1 cellular context compared by ENCODE assay signal in the genomic region with DNA sequence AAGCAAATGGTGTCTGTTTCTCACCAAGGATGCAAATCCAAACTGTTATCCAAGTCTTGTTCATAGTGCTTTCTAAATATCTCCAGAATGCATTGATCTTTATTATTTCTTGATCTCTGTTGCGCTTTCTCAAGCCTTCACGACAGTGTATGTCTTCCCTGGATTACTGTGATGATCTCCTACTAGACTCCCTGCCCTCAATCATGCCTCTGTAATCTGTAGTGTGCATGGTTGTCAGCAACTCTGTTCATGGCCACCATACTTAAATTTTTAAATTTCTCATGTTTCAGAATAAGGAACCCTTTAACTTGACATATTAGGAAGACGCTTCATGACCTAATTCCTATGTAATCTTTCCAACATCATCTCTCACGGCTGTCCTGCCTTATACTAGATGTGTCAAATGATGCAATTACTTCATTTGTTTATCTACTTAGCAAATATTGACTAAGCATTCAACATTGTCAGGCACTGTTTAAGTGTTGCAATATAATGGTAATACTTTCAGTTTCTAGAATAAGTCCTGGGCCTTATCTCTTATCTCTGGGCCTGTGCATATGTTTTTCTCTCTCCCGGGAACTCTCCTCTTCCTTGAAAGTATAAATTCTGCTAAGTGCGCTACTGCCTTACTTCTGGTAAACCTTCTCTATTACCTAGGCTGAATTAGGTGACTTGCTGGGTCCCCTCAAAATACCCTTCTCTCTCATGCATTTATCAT.
TF ChIP-seq lines count a peak whose summit lies in the region.

No MANE protein-coding gene starts in this region.

TF ChIP-seq in K562, 482 proteins besides CTCF, POLR2A, EP300 and RAD21 (continued from another document and continues in another):
- TF ChIP-seq ZNF507 (tag; conservative IDR thresholded peaks at IDR 0.05) = no peak
- TF ChIP-seq ZBTB9 (CRISPR knock-in tag; IDR thresholded peaks at IDR 0.05) = no peak; the same call in 1 of the 2 replicates
- TF ChIP-seq CBX3 (IDR thresholded peaks at IDR 0.05; ENCODE audit: borderline replicate concordance in 1 of 2, low read length in 2 of 2) = no peak
- TF ChIP-seq, protein P1, sequence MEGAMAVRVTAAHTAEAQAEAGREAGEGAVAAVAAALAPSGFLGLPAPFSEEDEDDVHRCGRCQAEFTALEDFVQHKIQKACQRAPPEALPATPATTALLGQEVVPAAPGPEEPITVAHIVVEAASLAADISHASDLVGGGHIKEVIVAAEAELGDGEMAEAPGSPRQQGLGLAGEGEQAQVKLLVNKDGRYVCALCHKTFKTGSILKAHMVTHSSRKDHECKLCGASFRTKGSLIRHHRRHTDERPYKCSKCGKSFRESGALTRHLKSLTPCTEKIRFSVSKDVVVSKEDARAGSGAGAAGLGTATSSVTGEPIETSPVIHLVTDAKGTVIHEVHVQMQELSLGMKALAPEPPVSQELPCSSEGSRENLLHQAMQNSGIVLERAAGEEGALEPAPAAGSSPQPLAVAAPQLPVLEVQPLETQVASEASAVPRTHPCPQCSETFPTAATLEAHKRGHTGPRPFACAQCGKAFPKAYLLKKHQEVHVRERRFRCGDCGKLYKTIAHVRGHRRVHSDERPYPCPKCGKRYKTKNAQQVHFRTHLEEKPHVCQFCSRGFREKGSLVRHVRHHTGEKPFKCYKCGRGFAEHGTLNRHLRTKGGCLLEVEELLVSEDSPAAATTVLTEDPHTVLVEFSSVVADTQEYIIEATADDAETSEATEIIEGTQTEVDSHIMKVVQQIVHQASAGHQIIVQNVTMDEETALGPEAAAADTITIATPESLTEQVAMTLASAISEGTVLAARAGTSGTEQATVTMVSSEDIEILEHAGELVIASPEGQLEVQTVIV (CRISPR knock-in tag; IDR thresholded peaks at IDR 0.05; ENCODE audit: borderline replicate concordance) = no peak
- TF ChIP-seq PRPF4 (IDR thresholded peaks at IDR 0.05; ENCODE audit: insufficient read depth, low read depth, low read length, poor library complexity, severe bottlenecking) = no peak
- TF ChIP-seq RBM17 (IDR thresholded peaks at IDR 0.05; ENCODE audit: borderline replicate concordance, low read depth, low read length) = no peak
- TF ChIP-seq HMGXB4 (CRISPR knock-in tag; IDR thresholded peaks at IDR 0.05) = no peak
- no peak for TF ChIP-seq CBX2 (IDR thresholded peaks at IDR 0.05; ENCODE audit: insufficient read depth, low read length, poor library complexity, severe bottlenecking)
- no peak for TF ChIP-seq MEF2A (IDR thresholded peaks at IDR 0.05; ENCODE audit: control insufficient read depth, low read depth, low read length)
- TF ChIP-seq TCF7L2 (IDR thresholded peaks at IDR 0.05; ENCODE audit: low read depth, low read length) = no peak
- TF ChIP-seq, protein P2, sequence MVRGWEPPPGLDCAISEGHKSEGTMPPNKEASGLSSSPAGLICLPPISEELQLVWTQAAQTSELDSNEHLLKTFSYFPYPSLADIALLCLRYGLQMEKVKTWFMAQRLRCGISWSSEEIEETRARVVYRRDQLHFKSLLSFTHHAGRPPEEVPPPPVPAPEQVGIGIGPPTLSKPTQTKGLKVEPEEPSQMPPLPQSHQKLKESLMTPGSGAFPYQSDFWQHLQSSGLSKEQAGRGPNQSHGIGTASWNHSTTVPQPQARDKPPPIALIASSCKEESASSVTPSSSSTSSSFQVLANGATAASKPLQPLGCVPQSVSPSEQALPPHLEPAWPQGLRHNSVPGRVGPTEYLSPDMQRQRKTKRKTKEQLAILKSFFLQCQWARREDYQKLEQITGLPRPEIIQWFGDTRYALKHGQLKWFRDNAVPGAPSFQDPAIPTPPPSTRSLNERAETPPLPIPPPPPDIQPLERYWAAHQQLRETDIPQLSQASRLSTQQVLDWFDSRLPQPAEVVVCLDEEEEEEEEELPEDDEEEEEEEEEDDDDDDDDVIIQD (CRISPR knock-in tag; IDR thresholded peaks at IDR 0.05) = no peak
- TF ChIP-seq BHLHE40 (IDR thresholded peaks at IDR 0.05; ENCODE audit: low read length) = 0 out of 2 replicates have a peak, but pooled peaks have one; percentile 29
- TF ChIP-seq PHB2 (IDR thresholded peaks at IDR 0.05; ENCODE audit: low read depth) = no peak
- no peak; the same call in 1 of the 2 replicates for TF ChIP-seq RHOXF2B (CRISPR knock-in tag; conservative IDR thresholded peaks at IDR 0.05)
- no peak for TF ChIP-seq HMG20A (CRISPR knock-in tag; conservative IDR thresholded peaks at IDR 0.05)
- TF ChIP-seq TRIM24 (IDR thresholded peaks at IDR 0.05) = peak; percentile 85 to 97; a peak in 3 of 4 replicates
- TF ChIP-seq PHB (CRISPR knock-in tag; IDR thresholded peaks at IDR 0.05) = no peak
- no peak for TF ChIP-seq ZNF408 (CRISPR knock-in tag; IDR thresholded peaks at IDR 0.05; ENCODE audit: low read depth)
- no peak for TF ChIP-seq ZZZ3 (IDR thresholded peaks at IDR 0.05)
- TF ChIP-seq TFAM (CRISPR knock-in tag; conservative IDR thresholded peaks at IDR 0.05) = no peak
- no peak for TF ChIP-seq THAP7 (CRISPR knock-in tag; IDR thresholded peaks at IDR 0.05)
- no peak for TF ChIP-seq PTTG1 (tag; IDR thresholded peaks at IDR 0.05; ENCODE audit: low read depth)
- TF ChIP-seq TARDBP (IDR thresholded peaks at IDR 0.05) = no peak
- no peak for TF ChIP-seq ZFP30 (CRISPR knock-in tag; IDR thresholded peaks at IDR 0.05; ENCODE audit: borderline replicate concordance)
- no peak for TF ChIP-seq ZNF253 (CRISPR knock-in tag; conservative IDR thresholded peaks at IDR 0.05)
- no peak for TF ChIP-seq ZNF586 (CRISPR knock-in tag; conservative IDR thresholded peaks at IDR 0.05)
- no peak for TF ChIP-seq EWSR1 (IDR thresholded peaks at IDR 0.05; ENCODE audit: borderline replicate concordance, low read depth, partially characterized antibody)
- TF ChIP-seq RBM15 (IDR thresholded peaks at IDR 0.05; ENCODE audit: insufficient read depth, low read length) = no peak
- TF ChIP-seq KLF13 (tag; IDR thresholded peaks at IDR 0.05; ENCODE audit: borderline replicate concordance, low read depth) = no peak
- no peak; the same call in 1 of the 2 replicates for TF ChIP-seq HDAC2 (IDR thresholded peaks at IDR 0.05)
- TF ChIP-seq FOSL1 (tag; conservative IDR thresholded peaks at IDR 0.05) = peak; percentile 93
- no peak for TF ChIP-seq HLTF (IDR thresholded peaks at IDR 0.05)
- no peak for TF ChIP-seq SMARCA5 (IDR thresholded peaks at IDR 0.05)
- TF ChIP-seq ZNF449 (CRISPR knock-in tag; IDR thresholded peaks at IDR 0.05) = no peak; the same call in 1 of the 2 replicates
- TF ChIP-seq, protein P3, sequence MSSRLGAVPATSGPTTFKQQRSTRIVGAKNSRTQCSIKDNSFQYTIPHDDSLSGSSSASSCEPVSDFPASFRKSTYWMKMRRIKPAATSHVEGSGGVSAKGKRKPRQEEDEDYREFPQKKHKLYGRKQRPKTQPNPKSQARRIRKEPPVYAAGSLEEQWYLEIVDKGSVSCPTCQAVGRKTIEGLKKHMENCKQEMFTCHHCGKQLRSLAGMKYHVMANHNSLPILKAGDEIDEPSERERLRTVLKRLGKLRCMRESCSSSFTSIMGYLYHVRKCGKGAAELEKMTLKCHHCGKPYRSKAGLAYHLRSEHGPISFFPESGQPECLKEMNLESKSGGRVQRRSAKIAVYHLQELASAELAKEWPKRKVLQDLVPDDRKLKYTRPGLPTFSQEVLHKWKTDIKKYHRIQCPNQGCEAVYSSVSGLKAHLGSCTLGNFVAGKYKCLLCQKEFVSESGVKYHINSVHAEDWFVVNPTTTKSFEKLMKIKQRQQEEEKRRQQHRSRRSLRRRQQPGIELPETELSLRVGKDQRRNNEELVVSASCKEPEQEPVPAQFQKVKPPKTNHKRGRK (tag; IDR thresholded peaks at IDR 0.05) = no peak
- TF ChIP-seq CHD4 (IDR thresholded peaks at IDR 0.05; ENCODE audit: insufficient read depth, insufficient replicate concordance, low read depth, low read length, poor library complexity, severe bottlenecking) = no peak
- TF ChIP-seq DLX4 (CRISPR knock-in tag; IDR thresholded peaks at IDR 0.05) = no peak
- no peak for TF ChIP-seq NFRKB (IDR thresholded peaks at IDR 0.05; ENCODE audit: low read depth)
- no peak for TF ChIP-seq ZNF76 (CRISPR knock-in tag; IDR thresholded peaks at IDR 0.05; ENCODE audit: borderline replicate concordance)
- TF ChIP-seq SMAD3 (CRISPR knock-in tag; conservative IDR thresholded peaks at IDR 0.05) = no peak
- no peak for TF ChIP-seq NFYB (IDR thresholded peaks at IDR 0.05; ENCODE audit: extremely low read depth, insufficient read length)
- TF ChIP-seq, protein P4, sequence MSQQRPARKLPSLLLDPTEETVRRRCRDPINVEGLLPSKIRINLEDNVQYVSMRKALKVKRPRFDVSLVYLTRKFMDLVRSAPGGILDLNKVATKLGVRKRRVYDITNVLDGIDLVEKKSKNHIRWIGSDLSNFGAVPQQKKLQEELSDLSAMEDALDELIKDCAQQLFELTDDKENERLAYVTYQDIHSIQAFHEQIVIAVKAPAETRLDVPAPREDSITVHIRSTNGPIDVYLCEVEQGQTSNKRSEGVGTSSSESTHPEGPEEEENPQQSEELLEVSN (IDR thresholded peaks at IDR 0.05; ENCODE audit: borderline replicate concordance in 1 of 2, extremely low read depth in 1 of 2, insufficient read depth in 1 of 2, insufficient read length in 1 of 2, low read depth in 1 of 2, low read length in 1 of 2, poor library complexity in 1 of 2, severe bottlenecking in 1 of 2) = no peak
- TF ChIP-seq NFIX (CRISPR knock-in tag; IDR thresholded peaks at IDR 0.05; ENCODE audit: low read depth) = no peak
- TF ChIP-seq, protein P5, sequence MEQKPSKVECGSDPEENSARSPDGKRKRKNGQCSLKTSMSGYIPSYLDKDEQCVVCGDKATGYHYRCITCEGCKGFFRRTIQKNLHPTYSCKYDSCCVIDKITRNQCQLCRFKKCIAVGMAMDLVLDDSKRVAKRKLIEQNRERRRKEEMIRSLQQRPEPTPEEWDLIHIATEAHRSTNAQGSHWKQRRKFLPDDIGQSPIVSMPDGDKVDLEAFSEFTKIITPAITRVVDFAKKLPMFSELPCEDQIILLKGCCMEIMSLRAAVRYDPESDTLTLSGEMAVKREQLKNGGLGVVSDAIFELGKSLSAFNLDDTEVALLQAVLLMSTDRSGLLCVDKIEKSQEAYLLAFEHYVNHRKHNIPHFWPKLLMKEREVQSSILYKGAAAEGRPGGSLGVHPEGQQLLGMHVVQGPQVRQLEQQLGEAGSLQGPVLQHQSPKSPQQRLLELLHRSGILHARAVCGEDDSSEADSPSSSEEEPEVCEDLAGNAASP (IDR thresholded peaks at IDR 0.05) = no peak
- TF ChIP-seq DMBX1 (CRISPR knock-in tag; IDR thresholded peaks at IDR 0.05; ENCODE audit: borderline replicate concordance) = no peak
- TF ChIP-seq HNRNPLL (IDR thresholded peaks at IDR 0.05; ENCODE audit: low read depth, low read length, poor library complexity, severe bottlenecking) = no peak
- peak; percentile 52; the same call in 1 of the 2 replicates for TF ChIP-seq MTA1 (IDR thresholded peaks at IDR 0.05; ENCODE audit: borderline replicate concordance)
- no peak; a peak in 2 of 4 replicates for TF ChIP-seq ARNT (IDR thresholded peaks at IDR 0.05)
